1 cellular context compared by ENCODE assay signal in genomic region chr3:196684548-196685407, GRCh38.
TF ChIP-seq lines count a peak whose summit lies in the region.

No MANE protein-coding gene starts in this region.

TF ChIP-seq in GM12878, 131 proteins besides CTCF, POLR2A, EP300 and RAD21 (continued from another document):
- no peak; the same call in 1 of the 2 replicates for TF ChIP-seq IRF3 (IDR thresholded peaks at IDR 0.05)
- TF ChIP-seq SMC3 (IDR thresholded peaks at IDR 0.05; ENCODE audit: borderline replicate concordance, low read length), result peak; percentile 98
- no peak for TF ChIP-seq PBX3 (IDR thresholded peaks at IDR 0.05; ENCODE audit: insufficient replicate concordance, low read depth, low read length)
- no peak for TF ChIP-seq CEBPZ (IDR thresholded peaks at IDR 0.05; ENCODE audit: low read depth, low read length)
- TF ChIP-seq CREB1 (IDR thresholded peaks at IDR 0.05; ENCODE audit: low read depth), result peak; percentile 65
- peak; percentile 65; the same call in 1 of the 2 replicates for TF ChIP-seq NR2F1 (conservative IDR thresholded peaks at IDR 0.05)
- TF ChIP-seq IRF5 (IDR thresholded peaks at IDR 0.05; ENCODE audit: borderline replicate concordance), result no peak
- peak; percentile 83; the same call in 1 of the 2 replicates for TF ChIP-seq MTA3 (IDR thresholded peaks at IDR 0.05; ENCODE audit: borderline replicate concordance, low read length)
- no peak for TF ChIP-seq BMI1 (IDR thresholded peaks at IDR 0.05; ENCODE audit: borderline replicate concordance)
- no peak for TF ChIP-seq KLF5 (IDR thresholded peaks at IDR 0.05; ENCODE audit: partially characterized antibody)
- TF ChIP-seq EGR1 (IDR thresholded peaks at IDR 0.05; ENCODE audit: borderline replicate concordance in 1 of 2, low read depth in 2 of 2, low read length in 2 of 2), result peak in 1 of 2 experiments; percentile 89; a peak in 2 of 3 replicates
- TF ChIP-seq IRF4 (IDR thresholded peaks at IDR 0.05; ENCODE audit: low read depth, low read length), result peak; percentile 59; the same call in 1 of the 2 replicates
- TF ChIP-seq MTA2 (IDR thresholded peaks at IDR 0.05; ENCODE audit: low read depth), result peak; percentile 67; the same call in 1 of the 2 replicates
- no peak for TF ChIP-seq RFX5 (IDR thresholded peaks at IDR 0.05; ENCODE audit: low read depth, low read length)
- TF ChIP-seq NBN (IDR thresholded peaks at IDR 0.05), result peak; percentile 76; the same call in 1 of the 2 replicates
- TF ChIP-seq MLLT1 (IDR thresholded peaks at IDR 0.05), result peak; percentile 76
- TF ChIP-seq ZBTB4 (CRISPR knock-in tag; IDR thresholded peaks at IDR 0.05), result no peak
- peak; percentile 55; the same call in 1 of the 2 replicates for TF ChIP-seq DPF2 (IDR thresholded peaks at IDR 0.05)
- peak; percentile 53 for TF ChIP-seq TBL1XR1 (IDR thresholded peaks at IDR 0.05; ENCODE audit: low read depth, low read length)
- TF ChIP-seq IKZF2 (IDR thresholded peaks at IDR 0.05), result peak; percentile 90 to 91
- TF ChIP-seq YY1 (IDR thresholded peaks at IDR 0.05; ENCODE audit: low read depth, low read length), result peak; percentile 75
- TF ChIP-seq ETV6 (conservative IDR thresholded peaks at IDR 0.05 in 1 of 2, IDR thresholded peaks at IDR 0.05 in 1 of 2; ENCODE audit: borderline replicate concordance in 1 of 2, low read depth in 1 of 2), result peak in 1 of 2 experiments; percentile 72; a peak in 1 of 4 replicates
- no peak for TF ChIP-seq STAT1 (conservative IDR thresholded peaks at IDR 0.05)
- TF ChIP-seq SP1 (IDR thresholded peaks at IDR 0.05; ENCODE audit: low read depth, low read length), result no peak
- TF ChIP-seq BCL11A (IDR thresholded peaks at IDR 0.05; ENCODE audit: low read depth, low read length), result peak; percentile 75; the same call in 1 of the 2 replicates
- no peak for TF ChIP-seq FOXK2 (IDR thresholded peaks at IDR 0.05)
- TF ChIP-seq CEBPB (IDR thresholded peaks at IDR 0.05; ENCODE audit: borderline replicate concordance in 1 of 2, low read depth in 2 of 2, low read length in 2 of 2), result no peak
- peak; percentile 75 for TF ChIP-seq SKIL (IDR thresholded peaks at IDR 0.05; ENCODE audit: low read depth, poor library complexity, severe bottlenecking)
- TF ChIP-seq RELA (IDR thresholded peaks at IDR 0.05; ENCODE audit: borderline replicate concordance, partially characterized antibody), result peak; percentile 43
- TF ChIP-seq RELB (IDR thresholded peaks at IDR 0.05; ENCODE audit: low read depth), result peak; percentile 88
- no peak for TF ChIP-seq SREBF2 (IDR thresholded peaks at IDR 0.05; ENCODE audit: low read length)
- TF ChIP-seq NR2C1 (IDR thresholded peaks at IDR 0.05), result no peak
- no peak for TF ChIP-seq STAT3 (IDR thresholded peaks at IDR 0.05; ENCODE audit: low read depth, low read length)
- TF ChIP-seq MXI1 (IDR thresholded peaks at IDR 0.05; ENCODE audit: low read depth, low read length), result peak; percentile 59; the same call in 1 of the 2 replicates
- no peak for TF ChIP-seq RBBP5 (conservative IDR thresholded peaks at IDR 0.05)
- TF ChIP-seq MAX (IDR thresholded peaks at IDR 0.05; ENCODE audit: low read depth, low read length), result peak; percentile 69; the same call in 1 of the 2 replicates
- TF ChIP-seq EED (IDR thresholded peaks at IDR 0.05; ENCODE audit: low read depth), result peak; percentile 88; the same call in 1 of the 2 replicates
- no peak for TF ChIP-seq SMAD5 (IDR thresholded peaks at IDR 0.05; ENCODE audit: low read depth)
- peak; percentile 23; the same call in 1 of the 2 replicates for TF ChIP-seq JUNB (IDR thresholded peaks at IDR 0.05)
- TF ChIP-seq MEF2A (IDR thresholded peaks at IDR 0.05; ENCODE audit: insufficient read depth, low read depth, low read length), result peak; percentile 96
- no peak; the same call in 1 of the 2 replicates for TF ChIP-seq BACH1 (IDR thresholded peaks at IDR 0.05; ENCODE audit: borderline replicate concordance)
